16 cellular contexts compared by ENCODE assay signal in the genomic region with DNA sequence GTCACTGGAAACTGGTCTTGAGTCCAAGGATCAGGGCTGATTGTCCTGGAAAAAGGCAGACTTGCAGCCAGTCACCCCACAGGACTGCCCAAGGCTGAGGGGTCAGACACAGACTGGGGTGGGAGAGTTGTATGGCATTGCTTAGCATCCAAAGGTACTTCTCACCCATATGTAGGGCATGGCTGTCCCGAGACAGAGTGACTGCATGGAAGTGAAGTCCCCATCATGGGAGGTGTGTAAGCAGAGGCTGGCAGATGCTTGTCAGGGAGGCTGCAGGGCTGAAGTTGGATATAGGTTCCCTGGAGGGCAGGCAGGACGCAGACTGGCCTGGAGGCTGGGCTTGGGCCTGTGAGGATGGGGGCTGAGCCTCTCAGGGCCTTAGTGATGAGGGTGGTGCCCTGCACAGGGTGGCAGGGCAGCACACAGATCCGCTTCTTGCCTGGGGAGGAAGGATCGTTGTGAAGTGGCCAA. TPM values are rescaled to one million over a fixed set of nuclear protein-coding genes. Genes with fewer than 3 reads are reported as not detected.
DNase-seq lines count a peak whose midpoint lies in the region; ATAC-seq lines count a peak whose summit lies in the region.
"Had no signal": no experiment of that assay in that cellular context is flagged by ENCODE, and none has a peak within 500 bp of the region (broad histone marks: within the 10 kb centered on the region; RNA-seq: fewer than 3 reads in every experiment).

No MANE protein-coding gene starts in this region.

- no peaks in the 10 kb centered on the region for H3K9me3 ChIP-seq in aorta (ENCODE audit: control insufficient read depth, low read length)
- no peaks in the 10 kb centered on the region for H3K9me3 ChIP-seq in GM23248 (ENCODE audit: low read depth)
- H3K9me3 ChIP-seq: prostate gland had no signal

- H3K9me2 ChIP-seq in GM23248 (ENCODE audit: insufficient read depth) = no peaks in the 10 kb centered on the region

- CTCF ChIA-PET in activated naive CD4-positive, alpha-beta T cell treated with anti-CD3 and anti-CD28 coated beads for 36 hours (lab: Charles Lee) = interaction anchor here (0.6 to 6.4 kb wide), 3 partner anchors 38 to 86 kb away, joined by 4 to 85 read pairs (median 4); no protein-coding TSS in a partner anchor

- DNase-seq in stimulated activated CD4-positive, alpha-beta T cell treated with anti-CD3 and anti-CD28 coated beads, Interleukin-4, amount 100 ng/mL, for 1 hour = peak; percentile 0
- no peak for DNase-seq in stimulated activated CD4-positive, alpha-beta T cell treated with anti-CD3 and anti-CD28 coated beads, Interleukin-4, amount 100 ng/mL, for 24 hours
- DNase-seq in activated naive CD4-positive, alpha-beta T cell treated with anti-CD3 and anti-CD28 coated beads for 36 hours = peak; percentile 4
- DNase-seq in left lobe of liver (ENCODE audit: low spot score) = peak; percentile 27
- peak; percentile 17 to 38 for DNase-seq in aorta
- DNase-seq in NOMO-1 treated with dmso at 0.1 percent for 144 hours (lab: John Stamatoyannopoulos, UW; ENCODE audit: unreplicated experiment) = no peak
- no peak for DNase-seq in GM23248
- DNase-seq: hypothalamus, mesendoderm, NCI-H1694 treated with DMSO at 0.1 percent for 48 hours had no signal

- no peak overlapping the region for H3K9ac ChIP-seq in GM23248
- H3K9ac ChIP-seq: KMS-11 had no signal

- H3K4me3 ChIP-seq in aorta (ENCODE audit: low read length in 2 of 2) (no peak overlapping the region), GM23248 (no peak overlapping the region)
- H3K4me3 ChIP-seq: prostate gland had no signal

- H3K27ac ChIP-seq in aorta (ENCODE audit: low read depth in 1 of 2, low read length in 2 of 2) (no peak overlapping the region), GM23248 (no peak overlapping the region)
- H3K27ac ChIP-seq: KMS-11, prostate gland had no signal

- H3K9me3 Mint-ChIP-seq in activated naive CD4-positive, alpha-beta T cell treated with anti-CD3 and anti-CD28 coated beads for 36 hours = no peaks in the 10 kb centered on the region

- H3K79me2 ChIP-seq in GM23248 (ENCODE audit: insufficient read depth) = no peaks in the 10 kb centered on the region

- H3K36me3 ChIP-seq in aorta (ENCODE audit: control insufficient read depth in 1 of 2, insufficient read depth in 2 of 2, low read length in 1 of 2) (no peaks in the 10 kb centered on the region), GM23248 (ENCODE audit: low read depth) (no peaks in the 10 kb centered on the region)
- H3K36me3 ChIP-seq: prostate gland had no signal

- H3K27me3 Mint-ChIP-seq in activated naive CD4-positive, alpha-beta T cell treated with anti-CD3 and anti-CD28 coated beads for 36 hours (ENCODE audit: low read depth) = no peaks in the 10 kb centered on the region
- H3K27me3 Mint-ChIP-seq: B cell had no signal

- peaks cover 32% of the 10 kb centered on the region for H3K4me1 Mint-ChIP-seq in activated naive CD4-positive, alpha-beta T cell treated with anti-CD3 and anti-CD28 coated beads for 36 hours (ENCODE audit: low read depth)

- peaks cover 30% of the 10 kb centered on the region for H3K36me3 Mint-ChIP-seq in activated naive CD4-positive, alpha-beta T cell treated with anti-CD3 and anti-CD28 coated beads for 36 hours (ENCODE audit: low read depth)

- WGBS in aorta, 2 donors = 69 to 72% methylated on average over 4 of the region's 4 CpGs
- 83 to 91% methylated on average over 4 of the region's 4 CpGs for WGBS in GM23248 (ENCODE audit: low coverage in 1 of 2, low lambda C conversion rate in 2 of 2, missing lambda C conversion rate in 2 of 2), 2 experiments

- H3K4me2 ChIP-seq in GM23248 (ENCODE audit: unreplicated experiment) = no peak overlapping the region
- H3K4me2 ChIP-seq: KMS-11 had no signal

- in situ Hi-C loops in GM23248 (cut with MboI) = no loop called here

- H3K4me3 Mint-ChIP-seq in activated naive CD4-positive, alpha-beta T cell treated with anti-CD3 and anti-CD28 coated beads for 36 hours = no peak overlapping the region
- H3K4me3 Mint-ChIP-seq: B cell had no signal

- ATAC-seq in left lobe of liver (no peak), aorta (ENCODE audit: low FRiP score) (no peak), esophagus mucosa (no peak)

- no peaks in the 10 kb centered on the region for H4K20me1 ChIP-seq in GM23248 (ENCODE audit: insufficient read depth)

- intact Hi-C loops in activated naive CD4-positive, alpha-beta T cell treated with anti-CD3 and anti-CD28 coated beads for 36 hours (cut with micrococcal nuclease) = no loop called here
- intact Hi-C loops in aorta (cut with DNase I) = loop anchor here in 1 of 2 donors (5.0 kb wide), 1 partner anchor 516 kb away; no protein-coding TSS in a partner anchor

- H3F3A ChIP-seq in GM23248 (ENCODE audit: insufficient read depth) = no peaks in the 10 kb centered on the region

- H3K27me3 ChIP-seq in aorta (ENCODE audit: control insufficient read depth in 1 of 2, insufficient read depth in 2 of 2, low read length in 1 of 2) (no peaks in the 10 kb centered on the region), GM23248 (replicated peaks; ENCODE audit: insufficient read depth) (no peaks in the 10 kb centered on the region)

- H3K4me1 ChIP-seq in aorta (ENCODE audit: control insufficient read depth in 1 of 2, insufficient read depth in 2 of 2, low read length in 2 of 2) (no peaks in the 10 kb centered on the region), GM23248 (ENCODE audit: insufficient read depth) (peaks cover 19% of the 10 kb centered on the region)
- H3K4me1 ChIP-seq: prostate gland had no signal

- peak overlapping the region; percentile 66 for H3K27ac Mint-ChIP-seq in activated naive CD4-positive, alpha-beta T cell treated with anti-CD3 and anti-CD28 coated beads for 36 hours
- H3K27ac Mint-ChIP-seq: B cell had no signal

- H2AFZ ChIP-seq in GM23248 = no peak overlapping the region

RNA-seq across cellular contexts. Expression of a gene that starts 31.1 kb away (rescaled TPM):
- total RNA-seq in activated naive CD4-positive, alpha-beta T cell treated with anti-CD3 and anti-CD28 coated beads for 36 hours = 100 to 1,000 TPM in 1 of 2 experiments, 10 to 100 TPM in 1; 94.2 to 102 TPM
- total RNA-seq in left lobe of liver (1.5 TPM), aorta (10 to 100 TPM; 14.1 to 42.9 TPM), esophagus mucosa (1.3 TPM)
- polyA plus RNA-seq in aorta (10 to 100 TPM; 16.5 to 30.4 TPM), GM23248 (2016; fragmentation: Nextera tagmentation; extraction: Ambion mirVana) (0.71 and 0.80 TPM in 2 replicates)
- 0.38 TPM in 1 of 2 replicates, not detected in the other for total RNA-seq in GM23248 (2014; rRNA removed; shearing (Covaris generic))
- total RNA-seq: epithelial cell of proximal tubule, G401 had no signal

RNA-seq across cellular contexts. Expression of a gene that starts 44.9 kb away (rescaled TPM):
- total RNA-seq in activated naive CD4-positive, alpha-beta T cell treated with anti-CD3 and anti-CD28 coated beads for 36 hours = 10 to 100 TPM; 21.9 to 24.9 TPM
- total RNA-seq in left lobe of liver = 75.2 TPM
- total RNA-seq in aorta = 100 to 1,000 TPM; 106 to 121 TPM
- polyA plus RNA-seq in aorta = 100 to 1,000 TPM; 107 to 123 TPM
- total RNA-seq in esophagus mucosa = 60.8 TPM
- 321 and 332 TPM in 2 replicates for total RNA-seq in GM23248 (2014; rRNA removed; shearing (Covaris generic))
- 307 and 320 TPM in 2 replicates for polyA plus RNA-seq in GM23248 (2016; fragmentation: Nextera tagmentation; extraction: Ambion mirVana)

Comparison
In these comparisons a context has a peak if more than half of its experiments do, and no peak if none do; other contexts are left out.
1. DNase-seq: peak in stimulated activated CD4-positive, alpha-beta T cell treated with anti-CD3 and anti-CD28 coated beads, Interleukin-4, amount 100 ng/mL, for 1 hour (single experiment), activated naive CD4-positive, alpha-beta T cell treated with anti-CD3 and anti-CD28 coated beads for 36 hours (single experiment), left lobe of liver (single experiment) and aorta (2 of 2); none in stimulated activated CD4-positive, alpha-beta T cell treated with anti-CD3 and anti-CD28 coated beads, Interleukin-4, amount 100 ng/mL, for 24 hours (single experiment), NOMO-1 treated with dmso at 0.1 percent for 144 hours (single experiment) and GM23248 (single experiment).